Comparison of ENCODE assay signal across 1 cellular context in genomic region chr18:38940863-38941531, GRCh38.
A peak's percentile ranks its signal among the peaks of the same experiment; 100 is the strongest.
TF ChIP-seq lines count a peak whose summit lies in the region.

No MANE protein-coding gene starts in this region.

TF ChIP-seq in GM12878, 131 proteins besides CTCF, POLR2A, EP300 and RAD21 (continued from another document and continues in another):
- TF ChIP-seq ZBTB4 (CRISPR knock-in tag; IDR thresholded peaks at IDR 0.05) (no peak), ZBTB11 (CRISPR knock-in tag; IDR thresholded peaks at IDR 0.05) (no peak), MTA3 (IDR thresholded peaks at IDR 0.05; ENCODE audit: borderline replicate concordance, low read length) (peak; percentile 94; the same call in 1 of the 2 replicates), RFX5 (IDR thresholded peaks at IDR 0.05; ENCODE audit: low read depth, low read length) (no peak), DPF2 (IDR thresholded peaks at IDR 0.05) (peak; percentile 98), STAT3 (IDR thresholded peaks at IDR 0.05; ENCODE audit: low read depth, low read length) (peak; percentile 37; the same call in 1 of the 2 replicates), MLLT1 (IDR thresholded peaks at IDR 0.05) (peak; percentile 90; the same call in 1 of the 2 replicates), POLR2AphosphoS5 (IDR thresholded peaks at IDR 0.05; ENCODE audit: low read length) (no peak), GATAD2B (conservative IDR thresholded peaks at IDR 0.05; ENCODE audit: low read depth) (peak; percentile 38; the same call in 1 of the 2 replicates), KDM1A (IDR thresholded peaks at IDR 0.05; ENCODE audit: borderline replicate concordance) (no peak), TCF7 (IDR thresholded peaks at IDR 0.05; ENCODE audit: borderline replicate concordance) (peak; percentile 84; the same call in 1 of the 2 replicates), ZNF592 (IDR thresholded peaks at IDR 0.05) (0 out of 2 replicates have a peak, but pooled peaks have one; percentile 65), MYB (IDR thresholded peaks at IDR 0.05; ENCODE audit: borderline replicate concordance, low read depth, low read length) (no peak), JUND (IDR thresholded peaks at IDR 0.05; ENCODE audit: low read depth, low read length) (peak; percentile 97), CUX1 (IDR thresholded peaks at IDR 0.05; ENCODE audit: insufficient replicate concordance, low read depth, low read length) (no peak), BRCA1 (IDR thresholded peaks at IDR 0.05; ENCODE audit: low read depth, low read length) (no peak), NR2C2 (IDR thresholded peaks at IDR 0.05; ENCODE audit: borderline replicate concordance, control insufficient read depth, insufficient read length, low read depth) (no peak), ZNF207 (IDR thresholded peaks at IDR 0.05; ENCODE audit: borderline replicate concordance) (no peak), RELB (IDR thresholded peaks at IDR 0.05; ENCODE audit: low read depth) (peak; percentile 99), CREB1 (IDR thresholded peaks at IDR 0.05; ENCODE audit: low read depth) (peak; percentile 84), USF2 (IDR thresholded peaks at IDR 0.05; ENCODE audit: borderline replicate concordance, low read depth, low read length) (no peak), HDAC6 (IDR thresholded peaks at IDR 0.05; ENCODE audit: unreplicated experiment) (no peak), ATF2 (IDR thresholded peaks at IDR 0.05; ENCODE audit: low read length) (peak; percentile 99), CBFB (IDR thresholded peaks at IDR 0.05; ENCODE audit: low read depth) (peak; percentile 92), SIN3A (IDR thresholded peaks at IDR 0.05; ENCODE audit: low read depth, low read length) (no peak), FOXM1 (IDR thresholded peaks at IDR 0.05; ENCODE audit: low read depth, low read length) (peak; percentile 99), GABPA (IDR thresholded peaks at IDR 0.05; ENCODE audit: low read depth) (peak; percentile 67), TCF12 (IDR thresholded peaks at IDR 0.05; ENCODE audit: low read depth, low read length) (peak; percentile 86)
